1 cellular context compared by ENCODE assay signal in genomic region chr6:36430351-36430750, GRCh38.
TF ChIP-seq lines count a peak whose summit lies in the region.

No MANE protein-coding gene starts in this region.

TF ChIP-seq in IMR-90, 13 proteins besides CTCF, POLR2A, EP300 and RAD21:
- TF ChIP-seq MAFK (IDR thresholded peaks at IDR 0.05; ENCODE audit: low read depth, low read length), result no peak
